In the genomic region with DNA sequence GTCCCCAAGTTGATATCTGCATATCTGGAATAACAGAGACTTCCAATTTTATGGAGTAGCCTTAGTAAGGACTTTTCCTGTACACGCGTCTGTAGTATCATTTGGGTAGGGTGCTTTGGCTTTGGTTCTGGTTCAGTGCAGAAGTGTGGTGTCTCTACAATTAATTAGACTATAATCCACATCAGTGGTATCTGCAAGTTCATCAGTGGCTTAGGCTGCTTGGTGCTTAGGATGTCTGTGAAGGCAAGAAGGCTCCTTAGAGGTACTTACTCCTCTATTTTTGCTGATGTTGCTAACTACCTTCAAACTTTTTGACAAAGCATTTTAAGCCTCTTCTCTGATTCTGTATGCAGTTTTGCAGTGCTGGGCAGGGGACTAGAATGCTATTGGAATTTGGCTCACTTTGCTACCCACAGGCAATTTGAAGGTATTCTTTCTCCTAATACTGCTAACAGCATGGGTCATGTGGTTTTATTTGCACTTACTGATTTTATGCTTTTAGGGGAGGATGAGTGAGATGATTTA, we compare ENCODE assay signal across 1 cellular context.
A peak's percentile ranks its signal among the peaks of the same experiment; 100 is the strongest.
TF ChIP-seq lines count a peak whose summit lies in the region.

No MANE protein-coding gene starts in this region.

TF ChIP-seq in HepG2, 621 proteins besides CTCF, POLR2A, EP300 and RAD21:
- TF ChIP-seq ZNF777 (CRISPR knock-in tag; IDR thresholded peaks at IDR 0.05) (0 out of 2 replicates have a peak, but pooled peaks have one; percentile 27), MAFF (IDR thresholded peaks at IDR 0.05; ENCODE audit: low read depth, low read length) (peak; percentile 52; the same call in 1 of the 2 replicates), SRSF4 (IDR thresholded peaks at IDR 0.05; ENCODE audit: low read depth, low read length, poor library complexity, severe bottlenecking) (peak; percentile 90), NFIC (IDR thresholded peaks at IDR 0.05; ENCODE audit: low read length) (no peak), MAFK (conservative IDR thresholded peaks at IDR 0.05 in 1 of 2, IDR thresholded peaks at IDR 0.05 in 1 of 2; ENCODE audit: low read length in 2 of 2) (peak; percentile 56 to 70), RBM22 (optimal IDR thresholded peaks at IDR 0.05; ENCODE audit: low read length) (peak; percentile 94), ZNF619 (CRISPR knock-in tag; IDR thresholded peaks at IDR 0.05) (no peak), POLR2G (IDR thresholded peaks at IDR 0.05; ENCODE audit: low read depth, low read length) (peak; percentile 62), XBP1 (CRISPR knock-in tag; IDR thresholded peaks at IDR 0.05) (no peak), DMAP1 (CRISPR knock-in tag; IDR thresholded peaks at IDR 0.05) (no peak), POLR2AphosphoS2 (IDR thresholded peaks at IDR 0.05; ENCODE audit: low read depth, low read length) (peak; percentile 22; the same call in 1 of the 2 replicates), JUNB (CRISPR knock-in tag; IDR thresholded peaks at IDR 0.05; ENCODE audit: borderline replicate concordance) (0 out of 2 replicates have a peak, but pooled peaks have one; percentile 27), ZNF12 (CRISPR knock-in tag; IDR thresholded peaks at IDR 0.05) (0 out of 2 replicates have a peak, but pooled peaks have one; percentile 12)
- TF ChIP-seq, protein P1, sequence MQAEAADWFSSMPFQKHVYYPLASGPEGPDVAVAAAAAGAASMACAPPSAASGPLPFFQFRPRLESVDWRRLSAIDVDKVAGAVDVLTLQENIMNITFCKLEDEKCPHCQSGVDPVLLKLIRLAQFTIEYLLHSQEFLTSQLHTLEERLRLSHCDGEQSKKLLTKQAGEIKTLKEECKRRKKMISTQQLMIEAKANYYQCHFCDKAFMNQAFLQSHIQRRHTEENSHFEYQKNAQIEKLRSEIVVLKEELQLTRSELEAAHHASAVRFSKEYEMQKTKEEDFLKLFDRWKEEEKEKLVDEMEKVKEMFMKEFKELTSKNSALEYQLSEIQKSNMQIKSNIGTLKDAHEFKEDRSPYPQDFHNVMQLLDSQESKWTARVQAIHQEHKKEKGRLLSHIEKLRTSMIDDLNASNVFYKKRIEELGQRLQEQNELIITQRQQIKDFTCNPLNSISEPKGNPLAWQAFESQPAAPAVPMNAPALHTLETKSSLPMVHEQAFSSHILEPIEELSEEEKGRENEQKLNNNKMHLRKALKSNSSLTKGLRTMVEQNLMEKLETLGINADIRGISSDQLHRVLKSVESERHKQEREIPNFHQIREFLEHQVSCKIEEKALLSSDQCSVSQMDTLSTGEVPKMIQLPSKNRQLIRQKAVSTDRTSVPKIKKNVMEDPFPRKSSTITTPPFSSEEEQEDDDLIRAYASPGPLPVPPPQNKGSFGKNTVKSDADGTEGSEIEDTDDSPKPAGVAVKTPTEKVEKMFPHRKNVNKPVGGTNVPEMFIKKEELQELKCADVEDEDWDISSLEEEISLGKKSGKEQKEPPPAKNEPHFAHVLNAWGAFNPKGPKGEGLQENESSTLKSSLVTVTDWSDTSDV (CRISPR knock-in tag; IDR thresholded peaks at IDR 0.05) = no peak
- TF ChIP-seq, protein P2, sequence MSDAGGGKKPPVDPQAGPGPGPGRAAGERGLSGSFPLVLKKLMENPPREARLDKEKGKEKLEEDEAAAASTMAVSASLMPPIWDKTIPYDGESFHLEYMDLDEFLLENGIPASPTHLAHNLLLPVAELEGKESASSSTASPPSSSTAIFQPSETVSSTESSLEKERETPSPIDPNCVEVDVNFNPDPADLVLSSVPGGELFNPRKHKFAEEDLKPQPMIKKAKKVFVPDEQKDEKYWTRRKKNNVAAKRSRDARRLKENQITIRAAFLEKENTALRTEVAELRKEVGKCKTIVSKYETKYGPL (CRISPR knock-in tag; IDR thresholded peaks at IDR 0.05) = no peak
- TF ChIP-seq, protein P3, sequence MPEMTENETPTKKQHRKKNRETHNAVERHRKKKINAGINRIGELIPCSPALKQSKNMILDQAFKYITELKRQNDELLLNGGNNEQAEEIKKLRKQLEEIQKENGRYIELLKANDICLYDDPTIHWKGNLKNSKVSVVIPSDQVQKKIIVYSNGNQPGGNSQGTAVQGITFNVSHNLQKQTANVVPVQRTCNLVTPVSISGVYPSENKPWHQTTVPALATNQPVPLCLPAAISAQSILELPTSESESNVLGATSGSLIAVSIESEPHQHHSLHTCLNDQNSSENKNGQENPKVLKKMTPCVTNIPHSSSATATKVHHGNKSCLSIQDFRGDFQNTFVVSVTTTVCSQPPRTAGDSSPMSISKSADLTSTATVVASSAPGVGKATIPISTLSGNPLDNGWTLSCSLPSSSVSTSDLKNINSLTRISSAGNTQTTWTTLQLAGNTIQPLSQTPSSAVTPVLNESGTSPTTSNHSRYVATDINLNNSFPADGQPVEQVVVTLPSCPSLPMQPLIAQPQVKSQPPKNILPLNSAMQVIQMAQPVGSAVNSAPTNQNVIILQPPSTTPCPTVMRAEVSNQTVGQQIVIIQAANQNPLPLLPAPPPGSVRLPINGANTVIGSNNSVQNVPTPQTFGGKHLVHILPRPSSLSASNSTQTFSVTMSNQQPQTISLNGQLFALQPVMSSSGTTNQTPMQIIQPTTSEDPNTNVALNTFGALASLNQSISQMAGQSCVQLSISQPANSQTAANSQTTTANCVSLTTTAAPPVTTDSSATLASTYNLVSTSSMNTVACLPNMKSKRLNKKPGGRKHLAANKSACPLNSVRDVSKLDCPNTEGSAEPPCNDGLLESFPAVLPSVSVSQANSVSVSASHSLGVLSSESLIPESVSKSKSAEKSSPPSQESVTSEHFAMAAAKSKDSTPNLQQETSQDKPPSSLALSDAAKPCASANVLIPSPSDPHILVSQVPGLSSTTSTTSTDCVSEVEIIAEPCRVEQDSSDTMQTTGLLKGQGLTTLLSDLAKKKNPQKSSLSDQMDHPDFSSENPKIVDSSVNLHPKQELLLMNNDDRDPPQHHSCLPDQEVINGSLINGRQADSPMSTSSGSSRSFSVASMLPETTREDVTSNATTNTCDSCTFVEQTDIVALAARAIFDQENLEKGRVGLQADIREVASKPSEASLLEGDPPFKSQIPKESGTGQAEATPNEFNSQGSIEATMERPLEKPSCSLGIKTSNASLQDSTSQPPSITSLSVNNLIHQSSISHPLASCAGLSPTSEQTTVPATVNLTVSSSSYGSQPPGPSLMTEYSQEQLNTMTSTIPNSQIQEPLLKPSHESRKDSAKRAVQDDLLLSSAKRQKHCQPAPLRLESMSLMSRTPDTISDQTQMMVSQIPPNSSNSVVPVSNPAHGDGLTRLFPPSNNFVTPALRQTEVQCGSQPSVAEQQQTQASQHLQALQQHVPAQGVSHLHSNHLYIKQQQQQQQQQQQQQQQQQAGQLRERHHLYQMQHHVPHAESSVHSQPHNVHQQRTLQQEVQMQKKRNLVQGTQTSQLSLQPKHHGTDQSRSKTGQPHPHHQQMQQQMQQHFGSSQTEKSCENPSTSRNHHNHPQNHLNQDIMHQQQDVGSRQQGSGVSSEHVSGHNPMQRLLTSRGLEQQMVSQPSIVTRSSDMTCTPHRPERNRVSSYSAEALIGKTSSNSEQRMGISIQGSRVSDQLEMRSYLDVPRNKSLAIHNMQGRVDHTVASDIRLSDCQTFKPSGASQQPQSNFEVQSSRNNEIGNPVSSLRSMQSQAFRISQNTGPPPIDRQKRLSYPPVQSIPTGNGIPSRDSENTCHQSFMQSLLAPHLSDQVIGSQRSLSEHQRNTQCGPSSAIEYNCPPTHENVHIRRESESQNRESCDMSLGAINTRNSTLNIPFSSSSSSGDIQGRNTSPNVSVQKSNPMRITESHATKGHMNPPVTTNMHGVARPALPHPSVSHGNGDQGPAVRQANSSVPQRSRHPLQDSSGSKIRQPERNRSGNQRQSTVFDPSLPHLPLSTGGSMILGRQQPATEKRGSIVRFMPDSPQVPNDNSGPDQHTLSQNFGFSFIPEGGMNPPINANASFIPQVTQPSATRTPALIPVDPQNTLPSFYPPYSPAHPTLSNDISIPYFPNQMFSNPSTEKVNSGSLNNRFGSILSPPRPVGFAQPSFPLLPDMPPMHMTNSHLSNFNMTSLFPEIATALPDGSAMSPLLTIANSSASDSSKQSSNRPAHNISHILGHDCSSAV (CRISPR knock-in tag; IDR thresholded peaks at IDR 0.05; ENCODE audit: borderline replicate concordance) = no peak
